Comparison of ENCODE assay signal across 24 cellular contexts in the genomic region with DNA sequence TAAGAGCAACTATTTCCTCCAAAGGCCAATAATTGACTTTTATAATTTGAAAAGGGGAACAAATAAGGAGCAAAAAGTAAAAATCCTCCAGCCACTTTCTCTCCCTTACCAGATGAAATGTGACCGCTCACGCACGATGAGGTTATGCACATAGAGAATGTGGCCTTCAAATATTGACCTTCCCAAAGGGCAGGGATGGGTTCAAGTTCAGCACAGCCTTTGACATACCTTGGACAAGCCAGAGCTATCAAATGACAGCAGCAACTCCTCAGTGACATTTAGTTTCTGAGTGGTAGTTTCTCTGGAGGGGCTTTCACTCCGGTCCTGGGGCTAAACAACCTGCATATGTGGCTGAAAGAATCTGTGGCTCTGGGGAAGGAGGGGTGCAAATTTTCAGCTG. TPM values are rescaled to one million over a fixed set of nuclear protein-coding genes. Genes with fewer than 3 reads are reported as not detected.
DNase-seq lines count a peak whose midpoint lies in the region; ATAC-seq and TF ChIP-seq lines count a peak whose summit lies in the region.
"Had no signal": no experiment of that assay in that cellular context is flagged by ENCODE, and none has a peak within 500 bp of the region (broad histone marks: within the 10 kb centered on the region; RNA-seq: fewer than 3 reads in every experiment).

No MANE protein-coding gene starts in this region.

- TF ChIP-seq POLR2A in right lobe of liver (IDR thresholded peaks at IDR 0.05) = no peak

- peaks cover 0 to 12% (median 1%) of the 10 kb centered on the region in 4 donors for H3K4me1 ChIP-seq in right lobe of liver
- no peaks in the 10 kb centered on the region for H3K4me1 ChIP-seq in foreskin keratinocyte
- H3K4me1 ChIP-seq: A549, BE2C, HAP-1 had no signal

- no peaks in the 10 kb centered on the region for H3K9me3 Mint-ChIP-seq in stimulated activated naive CD8-positive, alpha-beta T cell treated with anti-CD3 and anti-CD28 coated beads, Interleukin-15, Interleukin-2, amounts not matched to agents 100 ng/mL and 50 ng/mL, for 24 hours
- no peaks in the 10 kb centered on the region for H3K9me3 Mint-ChIP-seq in stimulated activated naive B cell treated with anti-CD40 and anti-IgM and Interleukin-4, amounts not matched to agents 10 μg/mL and 1 μg/mL and 100 μg/mL, for 72 hours
- peaks cover 5% of the 10 kb centered on the region; the same call in 1 of the 2 replicates for H3K9me3 Mint-ChIP-seq in HFFc6
- H3K9me3 Mint-ChIP-seq: CD14-positive monocyte; CD4-positive, alpha-beta T cell; CD8-positive, alpha-beta memory T cell had no signal

- no peaks in the 10 kb centered on the region for H3K36me3 ChIP-seq in right lobe of liver
- H3K36me3 ChIP-seq: BE2C had no signal

- ATAC-seq in stimulated activated naive CD8-positive, alpha-beta T cell treated with anti-CD3 and anti-CD28 coated beads, Interleukin-15, Interleukin-2, amounts not matched to agents 100 U/mL and 50 U/mL, for 24 hours = no peak
- peak; percentile 93 for ATAC-seq in left lobe of liver
- ATAC-seq in right lobe of liver = peak; percentile 88 to 92 (median 91)
- peak; percentile 78 to 85 for ATAC-seq in stimulated activated naive B cell treated with anti-CD40 and anti-IgM and Interleukin-4, amounts not matched to agents 10 μg/mL and 1 μg/mL and 100 μg/mL, for 72 hours (replicated peaks)
- ATAC-seq in foreskin keratinocyte = no peak
- ATAC-seq: A549, GM12878 had no signal

- intact Hi-C loops in right lobe of liver (cut with DNase I) = no loop called here

- WGBS in right lobe of liver (ENCODE audit: insufficient coverage, low coverage, low lambda C conversion rate, missing lambda C conversion rate) = 28% methylated on average over 4 of the region's 4 CpGs

- H3K27ac Mint-ChIP-seq in stimulated activated naive CD8-positive, alpha-beta T cell treated with anti-CD3 and anti-CD28 coated beads, Interleukin-15, Interleukin-2, amounts not matched to agents 100 ng/mL and 50 ng/mL, for 24 hours = peak overlapping the region; percentile 56
- peak overlapping the region; percentile 15 for H3K27ac Mint-ChIP-seq in stimulated activated naive B cell treated with anti-CD40 and anti-IgM and Interleukin-4, amounts not matched to agents 10 μg/mL and 1 μg/mL and 100 μg/mL, for 72 hours
- no peak overlapping the region for H3K27ac Mint-ChIP-seq in HFFc6
- H3K27ac Mint-ChIP-seq: CD14-positive monocyte; CD4-positive, alpha-beta T cell had no signal

- H3K9me3 ChIP-seq in right lobe of liver = no peaks in the 10 kb centered on the region
- H3K9me3 ChIP-seq: A549; BE2C; BLaER1 treated with 17β-estradiol and CSF1 and Interleukin-3, amounts not matched to agents 10 nM and 100 nM; HAP-1 had no signal

- H3K27ac ChIP-seq in right lobe of liver (peak overlapping the region in 1 of 3 donors; percentile 69), foreskin keratinocyte (no peak overlapping the region)
- H3K27ac ChIP-seq: A549; BLaER1 treated with 17β-estradiol and CSF1 and Interleukin-3, amounts not matched to agents 10 nM and 100 nM had no signal

- TF ChIP-seq CTCF in right lobe of liver (IDR thresholded peaks at IDR 0.05) = no peak
- no peak for TF ChIP-seq CTCF in HFFc6 (IDR thresholded peaks at IDR 0.05)
- TF ChIP-seq CTCF in foreskin keratinocyte (conservative IDR thresholded peaks at IDR 0.05) = no peak

- H3K4me1 Mint-ChIP-seq in stimulated activated naive CD8-positive, alpha-beta T cell treated with anti-CD3 and anti-CD28 coated beads, Interleukin-15, Interleukin-2, amounts not matched to agents 100 ng/mL and 50 ng/mL, for 24 hours (ENCODE audit: low read depth) = peaks cover 16% of the 10 kb centered on the region
- peaks cover 14 to 17% of the 10 kb centered on the region in 2 donors for H3K4me1 Mint-ChIP-seq in stimulated activated naive B cell treated with anti-CD40 and anti-IgM and Interleukin-4, amounts not matched to agents 10 μg/mL and 1 μg/mL and 100 μg/mL, for 72 hours
- no peaks in the 10 kb centered on the region for H3K4me1 Mint-ChIP-seq in HFFc6 (ENCODE audit: low read depth)
- H3K4me1 Mint-ChIP-seq: CD8-positive, alpha-beta memory T cell had no signal

- H3K4me3 ChIP-seq in right lobe of liver = no peak overlapping the region
- H3K4me3 ChIP-seq: A549; BLaER1 treated with 17β-estradiol and CSF1 and Interleukin-3, amounts not matched to agents 10 nM and 100 nM; GM12878; HAP-1 had no signal

- no peaks in the 10 kb centered on the region for H3K27me3 Mint-ChIP-seq in stimulated activated naive CD8-positive, alpha-beta T cell treated with anti-CD3 and anti-CD28 coated beads, Interleukin-15, Interleukin-2, amounts not matched to agents 100 ng/mL and 50 ng/mL, for 24 hours
- no peaks in the 10 kb centered on the region for H3K27me3 Mint-ChIP-seq in stimulated activated naive B cell treated with anti-CD40 and anti-IgM and Interleukin-4, amounts not matched to agents 10 μg/mL and 1 μg/mL and 100 μg/mL, for 72 hours
- no peaks in the 10 kb centered on the region for H3K27me3 Mint-ChIP-seq in HFFc6 (ENCODE audit: insufficient read depth)
- H3K27me3 Mint-ChIP-seq: CD4-positive, alpha-beta T cell had no signal

- DNase-seq in stimulated activated naive CD8-positive, alpha-beta T cell treated with anti-CD3 and anti-CD28 coated beads, Interleukin-15, Interleukin-2, amounts not matched to agents 100 U/mL and 50 U/mL, for 24 hours = no peak
- DNase-seq in left lobe of liver (ENCODE audit: low spot score) = peak; percentile 45
- peak in 1 of 3 donors; percentile 45 for DNase-seq in right lobe of liver
- DNase-seq in stimulated activated naive B cell treated with anti-CD40 and anti-IgM and Interleukin-4, amounts not matched to agents 10 μg/mL and 1 μg/mL and 100 μg/mL, for 72 hours = no peak
- no peak for DNase-seq in stimulated activated CD4-positive, alpha-beta T cell treated with anti-CD3 and anti-CD28 coated beads, Interleukin-4, amount 100 ng/mL, for 4 hours
- no peak for DNase-seq in HFFc6
- no peak for DNase-seq in foreskin keratinocyte
- DNase-seq: 8988T; ACHN; AML-193; BE2C; CD4-positive, alpha-beta T cell; CD8-positive, alpha-beta memory T cell; DMS 273 treated with DMSO at 0.1 percent for 48 hours; DMS79; EL; GDM1; GOT3 had no signal

- H3K36me3 Mint-ChIP-seq in stimulated activated naive CD8-positive, alpha-beta T cell treated with anti-CD3 and anti-CD28 coated beads, Interleukin-15, Interleukin-2, amounts not matched to agents 100 ng/mL and 50 ng/mL, for 24 hours (ENCODE audit: low read depth) = peaks cover 4% of the 10 kb centered on the region
- peaks cover 2 to 4% of the 10 kb centered on the region in 2 donors for H3K36me3 Mint-ChIP-seq in stimulated activated naive B cell treated with anti-CD40 and anti-IgM and Interleukin-4, amounts not matched to agents 10 μg/mL and 1 μg/mL and 100 μg/mL, for 72 hours
- no peaks in the 10 kb centered on the region for H3K36me3 Mint-ChIP-seq in HFFc6 (ENCODE audit: low read depth)
- H3K36me3 Mint-ChIP-seq: CD14-positive monocyte had no signal

- no peak overlapping the region for H3K4me3 Mint-ChIP-seq in stimulated activated naive CD8-positive, alpha-beta T cell treated with anti-CD3 and anti-CD28 coated beads, Interleukin-15, Interleukin-2, amounts not matched to agents 100 ng/mL and 50 ng/mL, for 24 hours
- H3K4me3 Mint-ChIP-seq in stimulated activated naive B cell treated with anti-CD40 and anti-IgM and Interleukin-4, amounts not matched to agents 10 μg/mL and 1 μg/mL and 100 μg/mL, for 72 hours = no peak overlapping the region
- H3K4me3 Mint-ChIP-seq in HFFc6 = no peak overlapping the region
- H3K4me3 Mint-ChIP-seq: CD14-positive monocyte; CD4-positive, alpha-beta T cell; CD8-positive, alpha-beta memory T cell had no signal

- H3K27me3 ChIP-seq in right lobe of liver = no peaks in the 10 kb centered on the region
- no peaks in the 10 kb centered on the region for H3K27me3 ChIP-seq in foreskin keratinocyte
- H3K27me3 ChIP-seq: BE2C had no signal

RNA-seq across cellular contexts. Expression of gene AMOT, which starts 50.7 kb away (rescaled TPM):
- total RNA-seq in left lobe of liver (7.4 TPM), right lobe of liver (1 to 10 TPM; 2.9 to 9.6 (median 6.0) TPM), foreskin keratinocyte (3.8 and 5.2 TPM in 2 replicates)
- under 1 TPM; 0.02 to 0.50 (median 0.09) TPM for total RNA-seq in HFFc6 (2021; fragmentation: NEBNext Ultra II Directional; extraction: Animal tissue kit (Norgen Biotek cat#: 25700))
- polyA plus RNA-seq in foreskin keratinocyte = 0.58 and 0.95 TPM in 2 replicates

Comparison
In these comparisons a context has a peak if more than half of its experiments do, and no peak if none do; other contexts are left out.
1. ATAC-seq: peak in left lobe of liver (single experiment), right lobe of liver (4 of 4) and stimulated activated naive B cell treated with anti-CD40 and anti-IgM and Interleukin-4, amounts not matched to agents 10 μg/mL and 1 μg/mL and 100 μg/mL, for 72 hours (2 of 2); none in stimulated activated naive CD8-positive, alpha-beta T cell treated with anti-CD3 and anti-CD28 coated beads, Interleukin-15, Interleukin-2, amounts not matched to agents 100 U/mL and 50 U/mL, for 24 hours (single experiment) and foreskin keratinocyte (single experiment).